Comparison of ENCODE assay signal across 15 cellular contexts in the genomic region with DNA sequence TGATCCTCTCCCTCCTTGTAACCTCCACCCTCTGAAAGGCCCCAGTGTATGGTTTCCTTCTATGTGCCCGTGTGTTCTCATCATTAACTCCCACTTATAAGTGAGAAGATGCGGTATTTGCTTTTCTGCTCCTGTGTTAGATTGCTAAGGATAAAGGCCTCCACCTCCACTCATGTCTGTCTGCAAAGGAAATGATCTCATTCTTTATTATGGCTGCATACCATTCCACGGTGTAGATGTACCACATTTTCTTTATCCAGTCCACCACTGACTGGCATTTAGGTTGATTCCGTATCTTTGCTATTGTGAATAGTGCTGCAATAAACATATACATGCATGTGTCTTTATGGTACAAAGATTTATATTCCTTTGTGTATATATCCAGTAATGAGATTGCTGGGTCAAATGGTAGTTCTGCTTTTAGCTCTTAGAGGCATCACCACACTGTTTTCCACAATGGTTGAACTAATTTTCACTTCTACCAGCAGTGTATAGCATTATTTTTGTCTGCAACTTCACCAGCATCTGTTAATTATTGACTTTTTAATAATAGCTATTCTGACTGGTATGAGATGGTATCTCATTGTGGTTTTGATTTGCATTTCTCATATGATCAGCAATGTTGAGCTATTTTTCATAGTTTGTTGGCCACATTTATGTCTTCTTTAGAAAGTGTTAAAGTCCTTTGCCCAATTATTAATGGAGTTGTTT.
A peak's percentile ranks its signal among the peaks of the same experiment; 100 is the strongest.
DNase-seq lines count a peak whose midpoint lies in the region; ATAC-seq and TF ChIP-seq lines count a peak whose summit lies in the region.
"Had no signal": no experiment of that assay in that cellular context is flagged by ENCODE, and none has a peak within 500 bp of the region (broad histone marks: within the 10 kb centered on the region; RNA-seq: fewer than 3 reads in every experiment).

No MANE protein-coding gene starts in this region.

- H3K27me3 ChIP-seq in SK-N-SH (ENCODE audit: insufficient read depth) = no peaks in the 10 kb centered on the region
- H3K27me3 ChIP-seq: thyroid gland had no signal

- TF ChIP-seq RAD21 in SK-N-SH (IDR thresholded peaks at IDR 0.05; ENCODE audit: low read length) = no peak

- no peaks in the 10 kb centered on the region for H3K9me2 ChIP-seq in SK-N-SH

- CTCF ChIA-PET in SK-N-SH (lab: Yijun Ruan, JAX) = no interaction called here

- no peaks in the 10 kb centered on the region; a peak in 1 of 4 replicates for H3K4me1 ChIP-seq in SK-N-SH (ENCODE audit: control insufficient read depth in 1 of 2, insufficient read depth in 2 of 2, low read depth in 1 of 2, low read length in 1 of 2)
- H3K4me1 ChIP-seq: thyroid gland had no signal

- no peaks in the 10 kb centered on the region; the same call in 1 of the 2 replicates for H3K9me3 ChIP-seq in SK-N-SH
- H3K9me3 ChIP-seq: thyroid gland had no signal

- TF ChIP-seq EP300 in SK-N-SH (IDR thresholded peaks at IDR 0.05; ENCODE audit: borderline replicate concordance in 1 of 2, low read depth in 1 of 2, low read length in 1 of 2) = no peak

- no peak for TF ChIP-seq CTCF in SK-N-SH (IDR thresholded peaks at IDR 0.05)

- H4K20me1 ChIP-seq in SK-N-SH (ENCODE audit: insufficient read depth) = no peaks in the 10 kb centered on the region

- 27% methylated on average over 4 of the region's 4 CpGs for WGBS in SK-N-SH (ENCODE audit: low lambda C conversion rate)

- H3K9ac ChIP-seq in SK-N-SH = no peak overlapping the region

- H3F3A ChIP-seq in SK-N-SH (replicated peaks; ENCODE audit: insufficient read depth) = no peaks in the 10 kb centered on the region

- H3K36me3 ChIP-seq in SK-N-SH (replicated peaks in 1 of 2; ENCODE audit: control insufficient read depth in 1 of 2, insufficient read depth in 2 of 2, low read length in 1 of 2) = no peaks in the 10 kb centered on the region
- H3K36me3 ChIP-seq: thyroid gland, WERI-Rb-1 had no signal

- POLR2A ChIA-PET in SK-N-SH (lab: Yijun Ruan, JAX) = no interaction called here

- ATAC-seq in SK-N-SH treated with all-trans-retinoic acid at 6 μM for 48 hours = no peak
- peak; percentile 81 for ATAC-seq in HG02610 (IDR thresholded peaks at IDR 0.05; ENCODE audit: unreplicated experiment)
- ATAC-seq in HG03196 (IDR thresholded peaks at IDR 0.05; ENCODE audit: unreplicated experiment) = peak; percentile 95

- no peak overlapping the region for H3K4me3 ChIP-seq in SK-N-SH (ENCODE audit: low read depth in 2 of 2, low read length in 1 of 2)
- H3K4me3 ChIP-seq: thyroid gland had no signal

- no peak overlapping the region; a peak in 1 of 4 replicates for H3K27ac ChIP-seq in SK-N-SH (ENCODE audit: low read depth in 2 of 2, low read length in 1 of 2)
- H3K27ac ChIP-seq: 22Rv1, thyroid gland, WERI-Rb-1 had no signal

- H3K4me2 ChIP-seq in SK-N-SH = no peak overlapping the region

- no peaks in the 10 kb centered on the region for H3K79me2 ChIP-seq in SK-N-SH (ENCODE audit: insufficient read depth)

- DNase-seq in SK-N-SH (no peak), renal cortical epithelial cell (ENCODE audit: low read depth) (peak; percentile 46), DMS114 treated with DMSO at 0.1 percent for 48 hours (lab: John Stamatoyannopoulos, UW; ENCODE audit: unreplicated experiment) (no peak)
- no peak for DNase-seq in central memory CD4-positive, alpha-beta T cell
- DNase-seq in stimulated activated CD4-positive, alpha-beta T cell treated with anti-CD3 and anti-CD28 coated beads, Interleukin-4, amount 100 ng/mL, for 1 hour = no peak
- DNase-seq: activated naive CD8-positive, alpha-beta T cell treated with anti-CD3 and anti-CD28 coated beads for 36 hours; CD4-positive, alpha-beta T cell; glutamatergic neuron; kidney; thyroid gland; WERI-Rb-1 had no signal

- H2AFZ ChIP-seq in SK-N-SH (ENCODE audit: low read depth) = no peak overlapping the region

TF ChIP-seq in SK-N-SH treated with all-trans-retinoic acid at 6 μM for 48 hours, 23 proteins besides CTCF, POLR2A, EP300 and RAD21:
- TF ChIP-seq CSDC2 (CRISPR knock-in tag; IDR thresholded peaks at IDR 0.05) = no peak
- no peak for TF ChIP-seq ZFP30 (CRISPR knock-in tag; IDR thresholded peaks at IDR 0.05)
- no peak for TF ChIP-seq PPARA (CRISPR knock-in tag; IDR thresholded peaks at IDR 0.05; ENCODE audit: borderline replicate concordance)
- no peak for TF ChIP-seq ZNF565 (CRISPR knock-in tag; conservative IDR thresholded peaks at IDR 0.05; ENCODE audit: low read depth)
- 0 out of 2 replicates have a peak, but pooled peaks have one; percentile 31 for TF ChIP-seq ZNF8 (CRISPR knock-in tag; IDR thresholded peaks at IDR 0.05)
- TF ChIP-seq, protein P1, sequence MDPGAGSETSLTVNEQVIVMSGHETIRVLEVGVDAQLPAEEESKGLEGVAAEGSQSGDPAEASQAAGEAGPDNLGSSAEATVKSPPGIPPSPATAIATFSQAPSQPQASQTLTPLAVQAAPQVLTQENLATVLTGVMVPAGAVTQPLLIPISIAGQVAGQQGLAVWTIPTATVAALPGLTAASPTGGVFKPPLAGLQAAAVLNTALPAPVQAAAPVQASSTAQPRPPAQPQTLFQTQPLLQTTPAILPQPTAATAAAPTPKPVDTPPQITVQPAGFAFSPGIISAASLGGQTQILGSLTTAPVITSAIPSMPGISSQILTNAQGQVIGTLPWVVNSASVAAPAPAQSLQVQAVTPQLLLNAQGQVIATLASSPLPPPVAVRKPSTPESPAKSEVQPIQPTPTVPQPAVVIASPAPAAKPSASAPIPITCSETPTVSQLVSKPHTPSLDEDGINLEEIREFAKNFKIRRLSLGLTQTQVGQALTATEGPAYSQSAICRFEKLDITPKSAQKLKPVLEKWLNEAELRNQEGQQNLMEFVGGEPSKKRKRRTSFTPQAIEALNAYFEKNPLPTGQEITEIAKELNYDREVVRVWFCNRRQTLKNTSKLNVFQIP (CRISPR knock-in tag; IDR thresholded peaks at IDR 0.05; ENCODE audit: borderline replicate concordance, low read depth) = no peak

TF ChIP-seq in SK-N-SH, 30 proteins besides CTCF, POLR2A, EP300 and RAD21:
- TF ChIP-seq TAF1 (IDR thresholded peaks at IDR 0.05; ENCODE audit: borderline replicate concordance, low read depth, low read length) (no peak), FOXM1 (IDR thresholded peaks at IDR 0.05; ENCODE audit: low read depth) (no peak), TCF12 (IDR thresholded peaks at IDR 0.05) (no peak), CHD2 (IDR thresholded peaks at IDR 0.05; ENCODE audit: low read length, partially characterized antibody) (no peak), MEF2A (IDR thresholded peaks at IDR 0.05; ENCODE audit: borderline replicate concordance, low read depth) (no peak)
TF ChIP-seq in SK-N-SH: peak in this region for 0.
